8 cellular contexts compared by ENCODE assay signal in the genomic region with DNA sequence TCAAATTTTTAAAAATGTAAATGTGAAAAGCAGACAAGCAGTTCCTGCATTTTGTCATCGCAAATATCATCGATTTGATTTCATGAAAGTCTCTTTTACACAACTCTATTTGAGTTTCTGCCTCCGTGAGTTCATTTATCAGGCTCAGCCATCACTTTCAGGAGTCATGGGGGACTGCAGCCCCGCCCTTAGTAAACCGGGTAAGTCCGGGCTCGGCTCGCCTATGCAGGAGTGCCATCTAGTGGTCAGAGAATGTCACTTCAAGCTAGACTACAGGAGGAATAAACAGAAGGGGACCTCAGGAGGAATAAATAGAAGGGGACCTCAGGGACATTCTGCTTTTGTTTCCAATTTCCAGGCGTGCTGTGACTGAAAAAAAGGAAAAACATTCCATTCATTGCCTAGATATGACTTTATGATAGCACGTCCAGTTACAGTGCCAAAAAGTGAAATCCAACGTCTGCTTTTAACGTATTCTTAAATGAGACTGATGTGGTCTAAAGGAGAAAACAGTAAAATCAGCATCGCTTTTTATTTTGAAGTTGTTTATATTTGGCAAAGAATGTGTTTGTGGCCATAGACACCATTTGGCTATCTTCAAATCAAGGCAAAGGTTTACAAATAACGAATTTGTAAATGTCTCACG.
DNase-seq lines count a peak whose midpoint lies in the region; ATAC-seq and TF ChIP-seq lines count a peak whose summit lies in the region.

No MANE protein-coding gene starts in this region.

- H2AK5ac ChIP-seq in mesenchymal stem cell (ENCODE audit: low read length, severe bottlenecking) = no peak overlapping the region

- peaks cover 10% of the 10 kb centered on the region for H3K27me3 Mint-ChIP-seq in activated CD4-positive, alpha-beta memory T cell treated with anti-CD3 and anti-CD28 coated beads, Interleukin-2, amount 10 ng/mL, durations not matched to agents 7 days and 5 days

- POLR2A ChIA-PET in activated CD4-positive, alpha-beta memory T cell treated with anti-CD3 and anti-CD28 coated beads, Interleukin-2, amount 10 ng/mL, durations not matched to agents 7 days and 5 days (lab: Charles Lee) = no interaction called here

- H2BK12ac ChIP-seq in mesenchymal stem cell (ENCODE audit: low read length in 2 of 2) = no peak overlapping the region

- no peak overlapping the region for H4K91ac ChIP-seq in mesenchymal stem cell (ENCODE audit: low read length)

- H3K23ac ChIP-seq in mesenchymal stem cell (ENCODE audit: low read length in 2 of 2) = no peak overlapping the region

- TF ChIP-seq CTCF in C4-2B (conservative IDR thresholded peaks at IDR 0.05) = peak; percentile 93

- ATAC-seq in GM19328 (IDR thresholded peaks at IDR 0.05; ENCODE audit: unreplicated experiment) (peak; percentile 98), HG03442 (IDR thresholded peaks at IDR 0.05; ENCODE audit: unreplicated experiment) (peak; percentile 98)

- no peaks in the 10 kb centered on the region for H3K9me3 Mint-ChIP-seq in activated CD4-positive, alpha-beta memory T cell treated with anti-CD3 and anti-CD28 coated beads, Interleukin-2, amount 10 ng/mL, durations not matched to agents 7 days and 5 days

- no peak overlapping the region for H2BK120ac ChIP-seq in mesenchymal stem cell (ENCODE audit: low read depth, low read length)

- no peaks in the 10 kb centered on the region for H3K36me3 ChIP-seq in mesenchymal stem cell (ENCODE audit: control insufficient read depth in 1 of 2, insufficient read depth in 2 of 2, low read depth in 1 of 2, low read length in 2 of 2)

- peak overlapping the region; percentile 51 for H3K4me2 ChIP-seq in mesenchymal stem cell (ENCODE audit: low read length, poor library complexity, severe bottlenecking)

- no peak overlapping the region for H3K4ac ChIP-seq in mesenchymal stem cell (ENCODE audit: low read depth in 1 of 2, low read length in 2 of 2)

- WGBS in mesenchymal stem cell = 28% methylated on average over 15 of the region's 15 CpGs

- H2AFZ ChIP-seq in mesenchymal stem cell (ENCODE audit: low read depth, low read length) = no peak overlapping the region

- CTCF ChIA-PET in activated CD4-positive, alpha-beta memory T cell treated with anti-CD3 and anti-CD28 coated beads, Interleukin-2, amount 10 ng/mL, durations not matched to agents 7 days and 5 days (lab: Charles Lee) = interaction anchor here (0.6 to 2.6 kb wide), 8 partner anchors 10 to 429 kb away, joined by 3 to 22 read pairs (median 4); no protein-coding TSS in a partner anchor

- H3K9ac ChIP-seq in mesenchymal stem cell (ENCODE audit: low read length) = peak overlapping the region; percentile 64

- no peak overlapping the region for H3K27ac ChIP-seq in C4-2B
- no peak overlapping the region for H3K27ac ChIP-seq in mesenchymal stem cell (ENCODE audit: low read length, poor library complexity, severe bottlenecking)

- no peak overlapping the region for H4K8ac ChIP-seq in mesenchymal stem cell (ENCODE audit: low read length)

- no peak overlapping the region for H3K27ac Mint-ChIP-seq in activated CD4-positive, alpha-beta memory T cell treated with anti-CD3 and anti-CD28 coated beads, Interleukin-2, amount 10 ng/mL, durations not matched to agents 7 days and 5 days

- no peaks in the 10 kb centered on the region for H3K36me3 Mint-ChIP-seq in activated CD4-positive, alpha-beta memory T cell treated with anti-CD3 and anti-CD28 coated beads, Interleukin-2, amount 10 ng/mL, durations not matched to agents 7 days and 5 days (ENCODE audit: low read depth)

- H3K79me1 ChIP-seq in mesenchymal stem cell (replicated peaks; ENCODE audit: low read length, poor library complexity, severe bottlenecking) = no peaks in the 10 kb centered on the region

- no peaks in the 10 kb centered on the region for H3K4me1 ChIP-seq in mesenchymal stem cell (ENCODE audit: control insufficient read depth, insufficient read depth, low read depth, low read length)

- no peak overlapping the region for H3K4me3 Mint-ChIP-seq in activated CD4-positive, alpha-beta memory T cell treated with anti-CD3 and anti-CD28 coated beads, Interleukin-2, amount 10 ng/mL, durations not matched to agents 7 days and 5 days

- no peaks in the 10 kb centered on the region for H3K27me3 ChIP-seq in mesenchymal stem cell (ENCODE audit: control insufficient read depth in 1 of 2, insufficient read depth in 1 of 2, low read length in 2 of 2)

- H3K4me1 Mint-ChIP-seq in activated CD4-positive, alpha-beta memory T cell treated with anti-CD3 and anti-CD28 coated beads, Interleukin-2, amount 10 ng/mL, durations not matched to agents 7 days and 5 days = no peaks in the 10 kb centered on the region

- H2BK15ac ChIP-seq in mesenchymal stem cell (ENCODE audit: low read depth, poor library complexity, severe bottlenecking) = no peak overlapping the region

- peak overlapping the region in 1 of 2 experiments; percentile 29 for H3K18ac ChIP-seq in mesenchymal stem cell (ENCODE audit: low read depth in 1 of 2, low read length in 2 of 2)

- peak overlapping the region in 1 of 2 experiments; percentile 59 for H3K4me3 ChIP-seq in mesenchymal stem cell (ENCODE audit: insufficient read depth in 1 of 2, low read depth in 1 of 2, low read length in 2 of 2)

- no peak overlapping the region for H2BK5ac ChIP-seq in mesenchymal stem cell (ENCODE audit: low read depth, low read length, poor library complexity, severe bottlenecking)

- peak; percentile 90 for DNase-seq in NCI-H774 (lab: John Stamatoyannopoulos, UW)
- DNase-seq in activated CD4-positive, alpha-beta memory T cell treated with anti-CD3 and anti-CD28 coated beads, Interleukin-2, amount 10 ng/mL, durations not matched to agents 7 days and 5 days = peak; percentile 72
- peak; percentile 39 for DNase-seq in effector CD4-positive, alpha-beta T cell
- peak; percentile 84 for DNase-seq in mesenchymal stem cell
- peak; percentile 16 for DNase-seq in stimulated activated CD8-positive, alpha-beta memory T cell treated with anti-CD3 and anti-CD28 coated beads, Interleukin-15, amount 100 ng/mL, for 24 hours (ENCODE audit: low read depth)

- H3K14ac ChIP-seq in mesenchymal stem cell (ENCODE audit: low read length in 2 of 2) = no peak overlapping the region

- H3K9me3 ChIP-seq in mesenchymal stem cell (ENCODE audit: control insufficient read depth, low read length) = no peaks in the 10 kb centered on the region

Comparison
In these comparisons a context has a peak if more than half of its experiments do, and no peak if none do; other contexts are left out.
1. DNase-seq: peak in every context shown above with its lines; median percentile 90 in NCI-H774; 84 in mesenchymal stem cell; 72 in activated CD4-positive, alpha-beta memory T cell treated with anti-CD3 and anti-CD28 coated beads, Interleukin-2, amount 10 ng/mL, durations not matched to agents 7 days and 5 days; 39 in effector CD4-positive, alpha-beta T cell; 16 in stimulated activated CD8-positive, alpha-beta memory T cell treated with anti-CD3 and anti-CD28 coated beads, Interleukin-15, amount 100 ng/mL, for 24 hours.